In the genomic region with DNA sequence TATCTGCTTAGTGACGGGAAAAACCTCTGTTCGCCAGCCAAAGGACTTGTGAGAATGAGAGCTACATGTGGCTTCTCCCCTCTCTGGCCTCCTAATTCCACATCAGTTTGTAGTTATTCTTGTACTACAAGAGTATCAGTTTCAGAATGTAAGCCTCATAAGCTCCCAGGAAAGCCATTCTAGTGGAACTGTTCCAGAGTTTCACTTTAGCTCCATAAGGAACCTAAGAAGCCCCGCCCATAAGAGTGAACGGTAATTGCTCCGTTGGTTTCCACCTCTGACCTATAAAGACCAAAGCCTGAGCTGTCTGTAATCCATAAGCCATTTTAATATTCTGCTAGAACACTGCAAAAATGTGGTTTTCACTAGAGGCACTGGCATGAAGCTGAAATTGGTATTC, we compare ENCODE assay signal across 8 cellular contexts. TPM values are rescaled to one million over a fixed set of nuclear protein-coding genes. Genes with fewer than 3 reads are reported as not detected.
DNase-seq lines count a peak whose midpoint lies in the region; ATAC-seq and TF ChIP-seq lines count a peak whose summit lies in the region.

No MANE protein-coding gene starts in this region.

- H3K4me1 ChIP-seq in psoas muscle: peaks cover 58% of the 10 kb centered on the region

- no peaks in the 10 kb centered on the region for H3K9me3 ChIP-seq in psoas muscle

- peak; percentile 72 to 89 (median 87) for ATAC-seq in psoas muscle
- ATAC-seq in HG03571 (IDR thresholded peaks at IDR 0.05; ENCODE audit: unreplicated experiment): no peak
- ATAC-seq in GM21619 (IDR thresholded peaks at IDR 0.05; ENCODE audit: unreplicated experiment): no peak

- DNase-seq in DMS 273 treated with DMSO at 0.1 percent for 48 hours (lab: John Stamatoyannopoulos, UW) (peak; percentile 8), NCI-H82 treated with DMSO at 0.1 percent for 48 hours (lab: John Stamatoyannopoulos, UW; ENCODE audit: unreplicated experiment) (peak; percentile 93), fibroblast of peridontal ligament (ENCODE audit: extremely low read depth) (peak; percentile 80), psoas muscle (no peak), NCI-H2107 treated with DMSO at 0.1 percent for 48 hours (lab: John Stamatoyannopoulos, UW; ENCODE audit: unreplicated experiment) (no peak)
- DNase-seq in activated effector memory CD4-positive, alpha-beta T cell treated with anti-CD3 and anti-CD28 coated beads, Interleukin-2, amount 50 U/mL, for 16 hours: no peak

- intact Hi-C loops in psoas muscle (cut with DNase I): loop anchor here in 1 of 2 donors (5.0 kb wide), 1 partner anchor 52 kb away; a partner anchor contains a TSS

- H3K36me3 ChIP-seq in psoas muscle (ENCODE audit: insufficient read depth in 1 of 2, low read depth in 1 of 2): no peaks in the 10 kb centered on the region

- peak overlapping the region; percentile 41 for H3K4me3 ChIP-seq in psoas muscle

- no peaks in the 10 kb centered on the region for H3K27me3 ChIP-seq in psoas muscle (ENCODE audit: insufficient read depth in 3 of 3, low read length in 2 of 3)

- no peak for TF ChIP-seq CTCF in psoas muscle (IDR thresholded peaks at IDR 0.05)

- 19 to 23% (median 22%) methylated on average over 5 of the region's 5 CpGs for WGBS in psoas muscle, 3 donors

- peak overlapping the region; percentile 75 for H3K27ac ChIP-seq in psoas muscle

RNA-seq across cellular contexts. Expression of a gene that starts 53.0 kb away (rescaled TPM):
- total RNA-seq in psoas muscle: 10 to 100 TPM; 39.8 to 47.4 (median 42.8) TPM
- 10 to 100 TPM; 16.3 to 22.2 (median 18.8) TPM for polyA plus RNA-seq in psoas muscle

Comparison
In these comparisons a context has a peak if more than half of its experiments do, and no peak if none do; other contexts are left out.
1. DNase-seq: peak in DMS 273 treated with DMSO at 0.1 percent for 48 hours (single experiment), NCI-H82 treated with DMSO at 0.1 percent for 48 hours (single experiment) and fibroblast of peridontal ligament (single experiment); none in psoas muscle (0 of 2), NCI-H2107 treated with DMSO at 0.1 percent for 48 hours (single experiment) and activated effector memory CD4-positive, alpha-beta T cell treated with anti-CD3 and anti-CD28 coated beads, Interleukin-2, amount 50 U/mL, for 16 hours (single experiment).
2. ATAC-seq: peak in psoas muscle (4 of 4); none in HG03571 (single experiment) and GM21619 (single experiment).